ENCODE assay signal across 16 cellular contexts in genomic region chr5:175516933-175517823, GRCh38. TPM values are rescaled to one million over a fixed set of nuclear protein-coding genes. Genes with fewer than 3 reads are reported as not detected.
DNase-seq lines count a peak whose midpoint lies in the region; ATAC-seq, FAIRE-seq and TF ChIP-seq lines count a peak whose summit lies in the region.
"Had no signal": no experiment of that assay in that cellular context is flagged by ENCODE, and none has a peak within 500 bp of the region (broad histone marks: within the 10 kb centered on the region; RNA-seq: fewer than 3 reads in every experiment).

No MANE protein-coding gene starts in this region.

- peaks cover 3 to 8% of the 10 kb centered on the region in 2 donors for H3K9me3 Mint-ChIP-seq in activated T-cell treated with anti-CD3 and anti-CD28 coated beads, Interleukin-2, amount 50 U/mL, for 72 hours
- H3K9me3 Mint-ChIP-seq in endothelial cell (ENCODE audit: unreplicated experiment) (no peaks in the 10 kb centered on the region), GM23338 (no peaks in the 10 kb centered on the region)

- WGBS in HepG2 (ENCODE audit: low lambda C conversion rate) = 98% methylated on average over 10 of the region's 10 CpGs

- POLR2A ChIA-PET in HepG2 (lab: Yijun Ruan, JAX) = no interaction called here

- no peak overlapping the region for H3K9ac ChIP-seq in HepG2 (ENCODE audit: insufficient read depth, low read depth, low read length)
- H3K9ac ChIP-seq: parathyroid adenoma had no signal

- no peak for TF ChIP-seq RAD21 in HepG2 (CRISPR knock-in tag; IDR thresholded peaks at IDR 0.05)

- H3K27ac ChIP-seq in GM23338 (ENCODE audit: low read depth) (no peak overlapping the region), HepG2 (ENCODE audit: extremely low read length, insufficient read depth, low read length) (no peak overlapping the region)
- H3K27ac ChIP-seq: HL-60, parathyroid adenoma had no signal

- H3K4me1 ChIP-seq in GM23338 (ENCODE audit: insufficient read depth) (no peaks in the 10 kb centered on the region), HepG2 (ENCODE audit: insufficient read depth, low read length) (no peaks in the 10 kb centered on the region)
- H3K4me1 ChIP-seq: parathyroid adenoma had no signal

- H2AFZ ChIP-seq in GM23338 (no peak overlapping the region), HepG2 (ENCODE audit: low read length) (no peak overlapping the region)
- H2AFZ ChIP-seq: parathyroid adenoma had no signal

- peak overlapping the region; percentile 99 for H3K27ac Mint-ChIP-seq in activated T-cell treated with anti-CD3 and anti-CD28 coated beads, Interleukin-2, amount 50 U/mL, for 72 hours
- H3K27ac Mint-ChIP-seq in endothelial cell (ENCODE audit: unreplicated experiment) = no peak overlapping the region
- no peak overlapping the region for H3K27ac Mint-ChIP-seq in GM23338

- peaks cover 29 to 57% of the 10 kb centered on the region in 2 donors for H3K36me3 Mint-ChIP-seq in activated T-cell treated with anti-CD3 and anti-CD28 coated beads, Interleukin-2, amount 50 U/mL, for 72 hours (ENCODE audit: insufficient read depth in 2 of 2)
- H3K36me3 Mint-ChIP-seq in endothelial cell (ENCODE audit: low read depth, unreplicated experiment) (peaks cover 43% of the 10 kb centered on the region), GM23338 (ENCODE audit: low read depth) (peaks cover 88% of the 10 kb centered on the region)

- no peak overlapping the region for H3K4me3 ChIP-seq in GM23338
- no peak overlapping the region for H3K4me3 ChIP-seq in HepG2 (replicated peaks in 1 of 3; ENCODE audit: insufficient read depth in 1 of 3, low read depth in 2 of 3, low read length in 3 of 3)
- H3K4me3 ChIP-seq: GM12878 had no signal

- peak overlapping the region; percentile 83 to 88 for H3K4me3 Mint-ChIP-seq in activated T-cell treated with anti-CD3 and anti-CD28 coated beads, Interleukin-2, amount 50 U/mL, for 72 hours
- H3K4me3 Mint-ChIP-seq in endothelial cell (ENCODE audit: unreplicated experiment) (peak overlapping the region; percentile 4), GM23338 (no peak overlapping the region)

- H3K9me2 ChIP-seq in GM23338 (ENCODE audit: insufficient read depth) = no peaks in the 10 kb centered on the region

- no peaks in the 10 kb centered on the region for H3K9me3 ChIP-seq in HepG2 (ENCODE audit: low read length)

- peak; percentile 9 for ATAC-seq in HG02885 (IDR thresholded peaks at IDR 0.05; ENCODE audit: poor library complexity, unreplicated experiment)
- ATAC-seq in activated T-cell treated with anti-CD3 and anti-CD28 coated beads, Interleukin-2, amount 50 U/mL, for 72 hours (replicated peaks in 1 of 2) = peak in 1 of 2 donors; percentile 48
- ATAC-seq in GM23338 = no peak
- no peak for ATAC-seq in HepG2
- ATAC-seq: GM12878 had no signal

- H3K36me3 ChIP-seq in GM23338 (ENCODE audit: insufficient read depth) (peaks cover 45% of the 10 kb centered on the region), HepG2 (replicated peaks in 1 of 2; ENCODE audit: control insufficient read depth in 1 of 2, insufficient read depth in 2 of 2, low read length in 2 of 2) (peaks cover 31 to 90% of the 10 kb centered on the region in 2 experiments)

- intact Hi-C loops in HepG2 (cut with micrococcal nuclease; ENCODE audit: unreplicated experiment) = no loop called here

- no peak for FAIRE-seq in HepG2 (lab: Jason Lieb, UNC)
- FAIRE-seq: bronchial epithelial cell, endometrium, GM12878, GM19239 had no signal

- no peaks in the 10 kb centered on the region for H3K79me2 ChIP-seq in GM23338 (replicated peaks; ENCODE audit: insufficient read depth)
- H3K79me2 ChIP-seq in HepG2 (ENCODE audit: insufficient read depth, low read length) = no peaks in the 10 kb centered on the region
- H3K79me2 ChIP-seq: parathyroid adenoma had no signal

- no peaks in the 10 kb centered on the region for H3F3A ChIP-seq in GM23338 (replicated peaks; ENCODE audit: low read depth)

- peak; percentile 42 for DNase-seq in Ammon's horn (ENCODE audit: low spot score)
- DNase-seq in activated T-cell treated with anti-CD3 and anti-CD28 coated beads, Interleukin-2, amount 50 U/mL, for 72 hours = no peak
- DNase-seq in endothelial cell (ENCODE audit: low spot score) = no peak
- no peak for DNase-seq in GM23338 (ENCODE audit: low spot score)
- DNase-seq in NCI-H146 (lab: John Stamatoyannopoulos, UW) = no peak
- no peak for DNase-seq in HepG2 (ENCODE audit: low spot score)
- DNase-seq in foreskin melanocyte = no peak
- DNase-seq: NCI-H187, NCI-H526 treated with DMSO at 0.1 percent for 48 hours had no signal

- no peak overlapping the region for H3K4me2 ChIP-seq in GM23338
- H3K4me2 ChIP-seq in HepG2 (ENCODE audit: low read depth, low read length) = no peak overlapping the region

- TF ChIP-seq POLR2A in HepG2 (IDR thresholded peaks at IDR 0.05; ENCODE audit: insufficient read depth in 1 of 2, low read depth in 2 of 2, low read length in 2 of 2) = no peak

- in situ Hi-C loops in HepG2 (cut with HindIII; ENCODE audit: extremely low pct_ligation_motif_present, low pct_unique_long_range_greater_than_20kb) = no loop called here

- CTCF ChIA-PET in HepG2 (lab: Yijun Ruan, JAX; ENCODE audit: low intra/inter-chr PET ratio, low total read pairs) = no interaction called here

- H3K27me3 Mint-ChIP-seq in activated T-cell treated with anti-CD3 and anti-CD28 coated beads, Interleukin-2, amount 50 U/mL, for 72 hours (ENCODE audit: low read depth) = no peaks in the 10 kb centered on the region
- H3K27me3 Mint-ChIP-seq in endothelial cell (ENCODE audit: unreplicated experiment) (no peaks in the 10 kb centered on the region), GM23338 (ENCODE audit: insufficient read depth, low read depth, poor library complexity) (no peaks in the 10 kb centered on the region)

- TF ChIP-seq EP300 in HepG2 (IDR thresholded peaks at IDR 0.05; ENCODE audit: low read depth in 2 of 2, low read length in 2 of 2) (no peak), HepG2 (CRISPR knock-in tag; IDR thresholded peaks at IDR 0.05; ENCODE audit: borderline replicate concordance) (no peak)

- H3K27me3 ChIP-seq in GM23338 (ENCODE audit: insufficient read depth) (no peaks in the 10 kb centered on the region), HepG2 (ENCODE audit: control insufficient read depth in 1 of 2, insufficient read depth in 2 of 2, low read length in 2 of 2) (no peaks in the 10 kb centered on the region)

- TF ChIP-seq CTCF in endothelial cell (IDR thresholded peaks at IDR 0.05; ENCODE audit: unreplicated experiment) (no peak), GM23338 (conservative IDR thresholded peaks at IDR 0.05; ENCODE audit: low read depth in 2 of 2) (no peak), HepG2 (CRISPR knock-in tag; IDR thresholded peaks at IDR 0.05) (no peak)

- peaks cover 86% of the 10 kb centered on the region for H3K4me1 Mint-ChIP-seq in activated T-cell treated with anti-CD3 and anti-CD28 coated beads, Interleukin-2, amount 50 U/mL, for 72 hours (ENCODE audit: low read depth)
- H3K4me1 Mint-ChIP-seq in endothelial cell (ENCODE audit: unreplicated experiment) = no peaks in the 10 kb centered on the region
- no peaks in the 10 kb centered on the region for H3K4me1 Mint-ChIP-seq in GM23338

- BruUV-seq in HepG2 (replicated peaks; lab: Mats Ljungman, UMichigan) = no TSS peak

- H4K20me1 ChIP-seq in GM23338 (replicated peaks; ENCODE audit: insufficient read depth) (no peaks in the 10 kb centered on the region; the same call in 1 of the 2 replicates), HepG2 (ENCODE audit: insufficient read depth, low read length) (no peaks in the 10 kb centered on the region)

TF ChIP-seq in GM23338, 12 proteins besides CTCF, POLR2A, EP300 and RAD21 (continues in another document):
- TF ChIP-seq JUNB (IDR thresholded peaks at IDR 0.05; ENCODE audit: unreplicated experiment) = no peak

TF ChIP-seq in HepG2, 621 proteins besides CTCF, POLR2A, EP300 and RAD21 (continues in another document):
- TF ChIP-seq MAFK (conservative IDR thresholded peaks at IDR 0.05 in 1 of 2, IDR thresholded peaks at IDR 0.05 in 1 of 2; ENCODE audit: low read length in 2 of 2) (no peak), ZNF235 (CRISPR knock-in tag; IDR thresholded peaks at IDR 0.05; ENCODE audit: borderline replicate concordance) (no peak), IRF1 (CRISPR knock-in tag; IDR thresholded peaks at IDR 0.05; ENCODE audit: low read depth) (no peak)

RNA-seq across cellular contexts. Expression of gene SFXN1, which starts 38.8 kb away (rescaled TPM):
- total RNA-seq in activated T-cell treated with anti-CD3 and anti-CD28 coated beads, Interleukin-2, amount 50 U/mL, for 72 hours = 100 to 1,000 TPM; 150 to 151 TPM
- total RNA-seq in endothelial cell (ENCODE audit: unreplicated experiment) (53.9 TPM), HepG2 (2016; rRNA removed; fragmentation: Illumina TruSeq; extraction: Trizol) (122 and 171 TPM in 2 replicates)
- 97.7 and 121 TPM in 2 replicates for total RNA-seq in GM23338 (2014; rRNA removed; shearing (Covaris generic))
- polyA plus RNA-seq in GM23338 (2016; fragmentation: Nextera tagmentation; extraction: Ambion mirVana) (39.8 and 44.0 TPM in 2 replicates), HepG2 (2011; rRNA removed) (130 and 135 TPM in 2 replicates)
- total RNA-seq in HepG2 (2016; cell fraction: cytosol; rRNA removed; fragmentation: Illumina TruSeq; extraction: Trizol; ENCODE audit: low read depth) = 25.6 and 31.9 TPM in 2 replicates
- 115 and 180 TPM in 2 replicates for total RNA-seq in HepG2 (2016; cell fraction: insoluble cytoplasmic fraction; rRNA removed; fragmentation: Illumina TruSeq; extraction: Trizol)
- 61.2 and 64.1 TPM in 2 replicates for total RNA-seq in HepG2 (2016; cell fraction: membrane; rRNA removed; fragmentation: Illumina TruSeq; extraction: Trizol)
- total RNA-seq in HepG2 (2016; cell fraction: nucleus; rRNA removed; fragmentation: Illumina TruSeq; extraction: Trizol) = 61.7 and 62.4 TPM in 2 replicates
- 114 and 150 TPM in 2 replicates for polyA plus RNA-seq in HepG2 (2011; cell fraction: cytosol; rRNA removed)
- 85.0 and 100 TPM in 2 replicates for polyA plus RNA-seq in HepG2 (2011; cell fraction: nucleus; rRNA removed)
- polyA plus RNA-seq in HepG2 (2012) = 117 and 127 TPM in 2 replicates
- polyA plus RNA-seq in HepG2 (2016; cell fraction: cytosol; fragmentation: Illumina TruSeq; extraction: Trizol; ENCODE audit: low read depth) = 16.6 and 20.5 TPM in 2 replicates
- 111 and 120 TPM in 2 replicates for polyA plus RNA-seq in HepG2 (2016; cell fraction: insoluble cytoplasmic fraction; fragmentation: Illumina TruSeq; extraction: Trizol; ENCODE audit: low read depth)
- polyA plus RNA-seq in HepG2 (2016; cell fraction: membrane; fragmentation: Illumina TruSeq; extraction: Trizol; ENCODE audit: low read depth) = 26.8 and 27.4 TPM in 2 replicates
- polyA plus RNA-seq in HepG2 (2016; cell fraction: nucleus; fragmentation: Illumina TruSeq; extraction: Trizol; ENCODE audit: insufficient read depth, low read depth) = 57.1 and 59.3 TPM in 2 replicates
- 225 and 261 TPM in 2 replicates for polyA minus RNA-seq in HepG2 (2011; rRNA and poly(A)+ RNA removed; ENCODE audit: low replicate concordance)
- 93.0 and 118 TPM in 2 replicates for polyA minus RNA-seq in HepG2 (2011; cell fraction: cytosol; rRNA and poly(A)+ RNA removed)
- 119 and 123 TPM in 2 replicates for polyA minus RNA-seq in HepG2 (2011; cell fraction: nucleus; rRNA and poly(A)+ RNA removed)
